In genomic region chr21:39050839-39051560, GRCh38 we compare ENCODE assay signal across 18 cellular contexts.
DNase-seq lines count a peak whose midpoint lies in the region; ATAC-seq and TF ChIP-seq lines count a peak whose summit lies in the region.
"Had no signal": no experiment of that assay in that cellular context is flagged by ENCODE, and none has a peak within 500 bp of the region (broad histone marks: within the 10 kb centered on the region; RNA-seq: fewer than 3 reads in every experiment).

No MANE protein-coding gene starts in this region.

- intact Hi-C loops in left cardiac atrium (cut with DNase I) (no loop called here), mucosa of descending colon (cut with DNase I, micrococcal nuclease) (no loop called here)

- DNase-seq in DMS79 treated with DMSO at 0.1 percent for 48 hours (lab: John Stamatoyannopoulos, UW) = peak; percentile 84
- peak; percentile 45 for DNase-seq in NCI-H1105 treated with DMSO at 0.1 percent for 48 hours (lab: John Stamatoyannopoulos, UW)
- DNase-seq in left cardiac atrium = no peak
- no peak for DNase-seq in NK-92 treated with Interleukin-12 subunit alpha and Interleukin-12 subunit beta, amount 100 ng/mL, for 24 hours (lab: John Stamatoyannopoulos, UW)
- no peak for DNase-seq in mucosa of descending colon
- DNase-seq: activated CD4-positive, alpha-beta T cell treated with anti-CD3 and anti-CD28 coated beads for 4 hours; activated naive CD8-positive, alpha-beta T cell treated with anti-CD3 and anti-CD28 coated beads, Interleukin-2, amount 10 ng/mL, durations not matched to agents 7 days and 5 days; foreskin melanocyte; hypothalamus; kidney; mesendoderm; NCI-H82; nephron progenitor cell had no signal

- peaks cover 10 to 19% (median 18%) of the 10 kb centered on the region in 3 donors for H3K4me1 ChIP-seq in skeletal muscle tissue (ENCODE audit: control insufficient read depth in 3 of 3, insufficient read depth in 3 of 3, low read length in 3 of 3)
- no peaks in the 10 kb centered on the region for H3K4me1 ChIP-seq in mucosa of descending colon (ENCODE audit: low read depth)

- no peaks in the 10 kb centered on the region for H3K27me3 ChIP-seq in skeletal muscle tissue (ENCODE audit: control insufficient read depth in 3 of 3, insufficient read depth in 3 of 3, low read length in 3 of 3)
- H3K27me3 ChIP-seq: brain microvascular endothelial cell had no signal

- H3K27ac ChIP-seq in skeletal muscle tissue (ENCODE audit: low read depth, low read length) = peak overlapping the region; percentile 1
- H3K27ac ChIP-seq: brain microvascular endothelial cell had no signal

- H3K9ac ChIP-seq in skeletal muscle tissue (ENCODE audit: low read depth in 1 of 3, low read length in 3 of 3) = no peak overlapping the region

- H3K36me3 ChIP-seq in skeletal muscle tissue (ENCODE audit: control insufficient read depth in 3 of 3, insufficient read depth in 3 of 3, low read length in 3 of 3) (no peaks in the 10 kb centered on the region), mucosa of descending colon (ENCODE audit: low read depth) (no peaks in the 10 kb centered on the region)
- H3K36me3 ChIP-seq: brain microvascular endothelial cell had no signal

- ATAC-seq in left cardiac atrium (peak; percentile 52 to 59), HG03280 (IDR thresholded peaks at IDR 0.05; ENCODE audit: unreplicated experiment) (no peak), mucosa of descending colon (no peak)
- ATAC-seq: activated T-helper 17 cell treated with anti-CD3 and anti-CD28 coated beads, Interleukin-2, amount 50 U/mL, for 72 hours; Panc1 had no signal

- no peaks in the 10 kb centered on the region for H3K9me3 ChIP-seq in skeletal muscle tissue (ENCODE audit: control insufficient read depth in 3 of 3, low read length in 3 of 3)
- H3K9me3 ChIP-seq in mucosa of descending colon = no peaks in the 10 kb centered on the region

- H3K4me3 ChIP-seq in skeletal muscle tissue (ENCODE audit: low read length in 3 of 3) (no peak overlapping the region), mucosa of descending colon (no peak overlapping the region)

- TF ChIP-seq CTCF in mucosa of descending colon (IDR thresholded peaks at IDR 0.05) = no peak

Comparison
In these comparisons a context has a peak if more than half of its experiments do, and no peak if none do; other contexts are left out.
1. DNase-seq: peak in DMS79 treated with DMSO at 0.1 percent for 48 hours (single experiment) and NCI-H1105 treated with DMSO at 0.1 percent for 48 hours (single experiment); none in left cardiac atrium (single experiment), NK-92 treated with Interleukin-12 subunit alpha and Interleukin-12 subunit beta, amount 100 ng/mL, for 24 hours (single experiment) and mucosa of descending colon (0 of 3).
2. ATAC-seq: peak in left cardiac atrium (2 of 2); none in HG03280 (single experiment) and mucosa of descending colon (single experiment).